1 cellular context compared by ENCODE assay signal in genomic region chr5:157449011-157449723, GRCh38.
TF ChIP-seq lines count a peak whose summit lies in the region.

No MANE protein-coding gene starts in this region.

TF ChIP-seq in HepG2, 621 proteins besides CTCF, POLR2A, EP300 and RAD21 (continued from another document):
- TF ChIP-seq ZNF142 (CRISPR knock-in tag; IDR thresholded peaks at IDR 0.05) (no peak), ZNF841 (CRISPR knock-in tag; IDR thresholded peaks at IDR 0.05; ENCODE audit: borderline replicate concordance) (no peak), HINFP (CRISPR knock-in tag; IDR thresholded peaks at IDR 0.05; ENCODE audit: low read depth) (no peak), TARDBP (CRISPR knock-in tag; IDR thresholded peaks at IDR 0.05) (no peak), ZNF644 (CRISPR knock-in tag; IDR thresholded peaks at IDR 0.05; ENCODE audit: low read depth) (no peak), ZBTB39 (CRISPR knock-in tag; IDR thresholded peaks at IDR 0.05) (no peak), ZNF33B (CRISPR knock-in tag; IDR thresholded peaks at IDR 0.05) (no peak), NFKBIZ (CRISPR knock-in tag; IDR thresholded peaks at IDR 0.05) (no peak), IRF2 (CRISPR knock-in tag; IDR thresholded peaks at IDR 0.05) (no peak), MED13 (CRISPR knock-in tag; IDR thresholded peaks at IDR 0.05) (no peak), ATF7-NPFF (CRISPR knock-in tag; IDR thresholded peaks at IDR 0.05; ENCODE audit: low read depth) (no peak), FOXM1 (CRISPR knock-in tag; IDR thresholded peaks at IDR 0.05) (no peak), RFXANK (CRISPR knock-in tag; IDR thresholded peaks at IDR 0.05) (no peak), ZNF784 (CRISPR knock-in tag; IDR thresholded peaks at IDR 0.05; ENCODE audit: borderline replicate concordance) (no peak), THAP11 (CRISPR knock-in tag; IDR thresholded peaks at IDR 0.05) (no peak), ZBTB25 (CRISPR knock-in tag; IDR thresholded peaks at IDR 0.05) (no peak), IKZF4 (CRISPR knock-in tag; IDR thresholded peaks at IDR 0.05; ENCODE audit: borderline replicate concordance, low read depth, not compliant biosample characterization) (no peak), MEIS1 (CRISPR knock-in tag; IDR thresholded peaks at IDR 0.05; ENCODE audit: borderline replicate concordance) (no peak)
